ENCODE assay signal across 1 cellular context in the genomic region with DNA sequence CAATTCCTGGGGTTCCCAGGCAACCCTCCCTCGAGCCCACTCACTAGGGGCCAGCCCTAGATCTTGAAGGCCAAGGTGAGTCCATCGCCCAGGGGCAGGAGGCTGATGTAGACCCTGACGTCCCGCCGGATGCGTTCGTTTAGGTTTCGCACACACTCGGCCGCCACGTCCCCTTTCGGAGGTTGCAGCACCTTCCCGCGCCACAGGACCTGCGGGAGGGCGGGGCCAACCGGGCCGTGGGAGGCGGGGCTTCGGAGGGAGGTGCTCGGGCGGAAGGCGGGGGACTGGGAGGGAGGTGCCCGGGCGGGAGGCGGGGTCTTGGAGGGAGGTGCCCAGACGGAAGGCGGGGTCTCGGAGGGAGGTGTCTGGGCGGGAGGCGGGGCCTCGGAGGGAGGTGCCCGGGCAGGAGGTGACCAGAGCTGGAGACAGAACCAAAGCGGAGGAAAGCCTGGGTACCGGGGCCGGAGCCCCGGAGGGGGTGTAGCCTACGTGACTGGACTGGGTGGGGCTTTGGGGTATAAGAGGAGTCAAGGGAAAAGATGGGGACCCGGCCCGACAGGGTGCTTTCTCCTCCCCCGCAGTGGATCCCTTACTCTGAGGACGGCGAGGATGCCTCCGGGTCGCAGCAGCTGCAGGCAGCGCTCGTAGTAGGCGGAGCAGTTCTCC.
TF ChIP-seq lines count a peak whose summit lies in the region.

No MANE protein-coding gene starts in this region.

TF ChIP-seq in HCT116, 20 proteins besides CTCF, POLR2A, EP300 and RAD21 (continued from another document):
- TF ChIP-seq EZH2phosphoT487 (IDR thresholded peaks at IDR 0.05; ENCODE audit: borderline replicate concordance) (no peak), ZNF274 (IDR thresholded peaks at IDR 0.05; ENCODE audit: low read depth, low read length) (no peak), ZFX (IDR thresholded peaks at IDR 0.05) (no peak), POLR2AphosphoS5 (IDR thresholded peaks at IDR 0.05; ENCODE audit: low read depth, low read length) (peak; percentile 8), FOSL1 (IDR thresholded peaks at IDR 0.05; ENCODE audit: low read depth) (no peak)
- TF ChIP-seq, protein P1, sequence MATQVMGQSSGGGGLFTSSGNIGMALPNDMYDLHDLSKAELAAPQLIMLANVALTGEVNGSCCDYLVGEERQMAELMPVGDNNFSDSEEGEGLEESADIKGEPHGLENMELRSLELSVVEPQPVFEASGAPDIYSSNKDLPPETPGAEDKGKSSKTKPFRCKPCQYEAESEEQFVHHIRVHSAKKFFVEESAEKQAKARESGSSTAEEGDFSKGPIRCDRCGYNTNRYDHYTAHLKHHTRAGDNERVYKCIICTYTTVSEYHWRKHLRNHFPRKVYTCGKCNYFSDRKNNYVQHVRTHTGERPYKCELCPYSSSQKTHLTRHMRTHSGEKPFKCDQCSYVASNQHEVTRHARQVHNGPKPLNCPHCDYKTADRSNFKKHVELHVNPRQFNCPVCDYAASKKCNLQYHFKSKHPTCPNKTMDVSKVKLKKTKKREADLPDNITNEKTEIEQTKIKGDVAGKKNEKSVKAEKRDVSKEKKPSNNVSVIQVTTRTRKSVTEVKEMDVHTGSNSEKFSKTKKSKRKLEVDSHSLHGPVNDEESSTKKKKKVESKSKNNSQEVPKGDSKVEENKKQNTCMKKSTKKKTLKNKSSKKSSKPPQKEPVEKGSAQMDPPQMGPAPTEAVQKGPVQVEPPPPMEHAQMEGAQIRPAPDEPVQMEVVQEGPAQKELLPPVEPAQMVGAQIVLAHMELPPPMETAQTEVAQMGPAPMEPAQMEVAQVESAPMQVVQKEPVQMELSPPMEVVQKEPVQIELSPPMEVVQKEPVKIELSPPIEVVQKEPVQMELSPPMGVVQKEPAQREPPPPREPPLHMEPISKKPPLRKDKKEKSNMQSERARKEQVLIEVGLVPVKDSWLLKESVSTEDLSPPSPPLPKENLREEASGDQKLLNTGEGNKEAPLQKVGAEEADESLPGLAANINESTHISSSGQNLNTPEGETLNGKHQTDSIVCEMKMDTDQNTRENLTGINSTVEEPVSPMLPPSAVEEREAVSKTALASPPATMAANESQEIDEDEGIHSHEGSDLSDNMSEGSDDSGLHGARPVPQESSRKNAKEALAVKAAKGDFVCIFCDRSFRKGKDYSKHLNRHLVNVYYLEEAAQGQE (IDR thresholded peaks at IDR 0.05; ENCODE audit: low read depth): no peak
- TF ChIP-seq, protein P2, sequence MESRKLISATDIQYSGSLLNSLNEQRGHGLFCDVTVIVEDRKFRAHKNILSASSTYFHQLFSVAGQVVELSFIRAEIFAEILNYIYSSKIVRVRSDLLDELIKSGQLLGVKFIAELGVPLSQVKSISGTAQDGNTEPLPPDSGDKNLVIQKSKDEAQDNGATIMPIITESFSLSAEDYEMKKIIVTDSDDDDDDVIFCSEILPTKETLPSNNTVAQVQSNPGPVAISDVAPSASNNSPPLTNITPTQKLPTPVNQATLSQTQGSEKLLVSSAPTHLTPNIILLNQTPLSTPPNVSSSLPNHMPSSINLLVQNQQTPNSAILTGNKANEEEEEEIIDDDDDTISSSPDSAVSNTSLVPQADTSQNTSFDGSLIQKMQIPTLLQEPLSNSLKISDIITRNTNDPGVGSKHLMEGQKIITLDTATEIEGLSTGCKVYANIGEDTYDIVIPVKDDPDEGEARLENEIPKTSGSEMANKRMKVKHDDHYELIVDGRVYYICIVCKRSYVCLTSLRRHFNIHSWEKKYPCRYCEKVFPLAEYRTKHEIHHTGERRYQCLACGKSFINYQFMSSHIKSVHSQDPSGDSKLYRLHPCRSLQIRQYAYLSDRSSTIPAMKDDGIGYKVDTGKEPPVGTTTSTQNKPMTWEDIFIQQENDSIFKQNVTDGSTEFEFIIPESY (IDR thresholded peaks at IDR 0.05; ENCODE audit: extremely low read depth, insufficient replicate concordance, low read length): no peak
